ENCODE assay signal across 25 cellular contexts in genomic region chr7:24005517-24005916, GRCh38.
"Had no signal": no experiment of that assay in that cellular context is flagged by ENCODE, and none has a peak within 500 bp of the region (broad histone marks: within the 10 kb centered on the region; RNA-seq: fewer than 3 reads in every experiment).

No MANE protein-coding gene starts in this region.

- H3K27me3 ChIP-seq: heart right ventricle, tibial artery had no signal

- H3K79me2 ChIP-seq: parathyroid adenoma had no signal

- H2AFZ ChIP-seq: parathyroid adenoma had no signal

- H3K9me3 Mint-ChIP-seq: stimulated activated naive CD8-positive, alpha-beta T cell treated with anti-CD3 and anti-CD28 coated beads, Interleukin-15, amount 100 ng/mL, for 72 hours had no signal

- H3K36me3 ChIP-seq: heart right ventricle, tibial artery had no signal

- H3K4me3 Mint-ChIP-seq: activated CD8-positive, alpha-beta T cell treated with anti-CD3 and anti-CD28 coated beads, Interleukin-2, amount 10 ng/mL, durations not matched to agents 7 days and 5 days; activated naive CD8-positive, alpha-beta T cell treated with anti-CD3 and anti-CD28 coated beads, Interleukin-2, amount 50 U/mL, for 24 hours; activated T-helper 1 cell treated with anti-CD3 and anti-CD28 coated beads, Interleukin-12 subunit alpha, Interleukin-12 subunit beta, Interleukin-2, Interleukin-4 antibody, amounts not matched to agents 30 ng/mL and 10 ng/mL and 1 ng/mL, durations not matched to agents 14 hours and 24 hours and 36 hours; memory B cell; nephron; stimulated activated effector memory CD8-positive, alpha-beta T cell treated with anti-CD3 and anti-CD28 coated beads, Interleukin-12 subunit alpha, Interleukin-12 subunit beta, amount 100 ng/mL, for 72 hours; stimulated activated naive CD8-positive, alpha-beta T cell treated with anti-CD3 and anti-CD28 coated beads, Interleukin-15, amount 100 ng/mL, for 72 hours had no signal

- H3K9me3 ChIP-seq: tibial artery had no signal

- H3K4me1 ChIP-seq: heart right ventricle, parathyroid adenoma, tibial artery had no signal

- H3K36me3 Mint-ChIP-seq: memory B cell; stimulated activated effector memory CD8-positive, alpha-beta T cell treated with anti-CD3 and anti-CD28 coated beads, Interleukin-12 subunit alpha, Interleukin-12 subunit beta, amount 100 ng/mL, for 72 hours had no signal

- H3K4me1 Mint-ChIP-seq: activated naive CD8-positive, alpha-beta T cell treated with anti-CD3 and anti-CD28 coated beads, Interleukin-2, amount 50 U/mL, for 24 hours; memory B cell; nephron; stimulated activated effector memory CD8-positive, alpha-beta T cell treated with anti-CD3 and anti-CD28 coated beads, Interleukin-12 subunit alpha, Interleukin-12 subunit beta, amount 100 ng/mL, for 72 hours; stimulated activated naive CD8-positive, alpha-beta T cell treated with anti-CD3 and anti-CD28 coated beads, Interleukin-15, amount 100 ng/mL, for 72 hours had no signal

- H3K27ac Mint-ChIP-seq: activated CD8-positive, alpha-beta T cell treated with anti-CD3 and anti-CD28 coated beads, Interleukin-2, amount 10 ng/mL, durations not matched to agents 7 days and 5 days; activated naive CD8-positive, alpha-beta T cell treated with anti-CD3 and anti-CD28 coated beads, Interleukin-2, amount 50 U/mL, for 24 hours; activated T-helper 1 cell treated with anti-CD3 and anti-CD28 coated beads, Interleukin-12 subunit alpha, Interleukin-12 subunit beta, Interleukin-2, Interleukin-4 antibody, amounts not matched to agents 30 ng/mL and 10 ng/mL and 1 ng/mL, durations not matched to agents 14 hours and 24 hours and 36 hours; memory B cell; nephron; stimulated activated effector memory CD8-positive, alpha-beta T cell treated with anti-CD3 and anti-CD28 coated beads, Interleukin-12 subunit alpha, Interleukin-12 subunit beta, amount 100 ng/mL, for 72 hours; stimulated activated naive CD8-positive, alpha-beta T cell treated with anti-CD3 and anti-CD28 coated beads, Interleukin-15, amount 100 ng/mL, for 72 hours had no signal

- H3K9ac ChIP-seq: parathyroid adenoma had no signal

- H3K27ac ChIP-seq: heart right ventricle, parathyroid adenoma, tibial artery, VCaP had no signal

- ATAC-seq: activated CD8-positive, alpha-beta T cell treated with anti-CD3 and anti-CD28 coated beads, Interleukin-2, amount 10 ng/mL, durations not matched to agents 7 days and 5 days; activated naive CD8-positive, alpha-beta T cell treated with anti-CD3 and anti-CD28 coated beads, Interleukin-2, amount 50 U/mL, for 24 hours; heart right ventricle; left colon; right cardiac atrium; stimulated activated effector memory CD8-positive, alpha-beta T cell treated with anti-CD3 and anti-CD28 coated beads, Interleukin-12 subunit alpha, Interleukin-12 subunit beta, amount 100 ng/mL, for 72 hours; stimulated activated naive CD8-positive, alpha-beta T cell treated with anti-CD3 and anti-CD28 coated beads, Interleukin-15, amount 100 ng/mL, for 72 hours had no signal

- H3K4me3 ChIP-seq: heart right ventricle, tibial artery had no signal

- DNase-seq: activated CD4-positive, alpha-beta T cell treated with anti-CD3 and anti-CD28 coated beads, Interleukin-2, amount 50 U/mL, for 1 hour; activated CD4-positive, CD25-positive, alpha-beta regulatory T cell treated with anti-CD3 and anti-CD28 coated beads, Interleukin-2, amount 50 U/mL, for 72 hours; activated CD8-positive, alpha-beta T cell treated with anti-CD3 and anti-CD28 coated beads, Interleukin-2, amount 10 ng/mL, durations not matched to agents 7 days and 5 days; activated gamma-delta T cell; activated naive CD4-positive, alpha-beta T cell treated with anti-CD3 and anti-CD28 coated beads, Interleukin-2, amount 50 U/mL, for 16 hours; activated naive CD8-positive, alpha-beta T cell treated with anti-CD3 and anti-CD28 coated beads, Interleukin-2, amount 50 U/mL, for 24 hours; cerebellar nuclear complex; cortex of kidney; erythroblast; foreskin fibroblast; heart right ventricle; islet precursor cell; left colon; nucleus accumbens; right cardiac atrium; small intestine; stimulated activated CD4-positive, alpha-beta T cell treated with anti-CD3 and anti-CD28 coated beads, Interleukin-2, amount 100 ng/mL, for 24 hours; stimulated activated naive CD8-positive, alpha-beta T cell treated with anti-CD3 and anti-CD28 coated beads, Interleukin-15, amount 100 ng/mL, for 72 hours; tibial artery had no signal
